ENCODE assay signal across 8 cellular contexts in the genomic region with DNA sequence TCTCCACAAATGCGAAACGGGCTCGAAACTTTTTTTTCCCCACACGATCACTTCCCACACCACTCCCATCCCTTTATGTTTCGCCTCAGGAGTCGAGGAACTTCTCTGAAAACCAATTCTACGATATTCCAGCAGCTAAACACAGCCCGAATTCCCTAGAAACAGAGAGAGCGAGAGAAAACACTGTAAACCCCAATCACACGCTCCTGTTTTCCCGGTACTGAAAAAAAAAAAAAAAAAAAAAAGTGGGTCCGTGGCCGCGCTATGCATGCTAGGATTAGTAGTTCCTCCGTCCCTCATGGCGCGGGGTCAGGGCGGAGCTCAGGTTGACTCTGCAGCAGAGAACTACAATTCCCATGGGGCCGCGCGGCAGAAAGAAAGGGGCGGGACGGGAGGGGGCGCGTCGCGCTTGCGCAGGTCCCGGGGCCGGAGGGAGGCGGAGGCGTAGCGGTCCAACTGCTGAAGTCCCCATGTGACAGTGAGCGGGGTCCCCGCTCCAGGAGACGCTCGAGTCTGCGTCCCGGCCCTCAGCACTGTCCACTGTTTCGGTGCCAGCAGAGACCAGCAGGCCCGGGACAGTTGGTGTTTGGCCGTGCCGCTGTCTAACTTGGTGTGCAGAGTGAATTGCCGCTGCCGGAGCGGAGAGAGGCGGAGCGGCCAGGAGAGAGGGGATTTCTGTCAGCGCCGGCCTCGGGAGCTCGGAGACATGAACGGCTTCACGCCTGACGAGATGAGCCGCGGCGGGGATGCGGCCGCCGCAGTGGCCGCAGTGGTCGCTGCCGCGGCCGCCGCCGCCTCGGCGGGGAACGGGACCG. TPM values are rescaled to one million over a fixed set of nuclear protein-coding genes. Genes with fewer than 3 reads are reported as not detected.
DNase-seq lines count a peak whose midpoint lies in the region; ATAC-seq and TF ChIP-seq lines count a peak whose summit lies in the region.

A gene with protein sequence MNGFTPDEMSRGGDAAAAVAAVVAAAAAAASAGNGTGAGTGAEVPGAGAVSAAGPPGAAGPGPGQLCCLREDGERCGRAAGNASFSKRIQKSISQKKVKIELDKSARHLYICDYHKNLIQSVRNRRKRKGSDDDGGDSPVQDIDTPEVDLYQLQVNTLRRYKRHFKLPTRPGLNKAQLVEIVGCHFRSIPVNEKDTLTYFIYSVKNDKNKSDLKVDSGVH (plus strand): TSS at position 478 of the 815 bp plus-strand sequence. CDS start 229 bp downstream, at position 707.

- peak within 1 kb of the TSS; percentile 94 for H3K4me3 ChIP-seq in AG04450 (ENCODE audit: low read depth, low read length)
- H3K4me3 ChIP-seq in cardiac fibroblast (replicated peaks in 1 of 2; ENCODE audit: low read depth in 2 of 2, low read length in 2 of 2), result peak within 1 kb of the TSS; percentile 73 to 94
- H3K4me3 ChIP-seq in smooth muscle cell, result peak within 1 kb of the TSS; percentile 93

- H4K20me1 ChIP-seq in smooth muscle cell (ENCODE audit: low read depth), result peaks cover 14% of the 10 kb centered on the region

- peak within 1 kb of the TSS; percentile 57 for H3K9ac ChIP-seq in smooth muscle cell (ENCODE audit: low read depth)

- peak within 1 kb of the TSS; percentile 98 for H2AFZ ChIP-seq in smooth muscle cell (ENCODE audit: low read depth)

- peaks cover 39% of the 10 kb centered on the region for H3K79me2 ChIP-seq in smooth muscle cell (ENCODE audit: low read depth)

- TF ChIP-seq CTCF in AG04450 (IDR thresholded peaks at IDR 0.05; ENCODE audit: low read depth, low read length) (no peak), WTC11 (IDR thresholded peaks at IDR 0.05) (no peak), cardiac fibroblast (IDR thresholded peaks at IDR 0.05; ENCODE audit: low read depth, low read length) (no peak), smooth muscle cell (IDR thresholded peaks at IDR 0.05; ENCODE audit: borderline replicate concordance, insufficient read depth, poor library complexity, severe bottlenecking) (no peak)

- peak within 1 kb of the TSS; percentile 100 for H3K27ac Mint-ChIP-seq in WTC11

- no peaks in the 10 kb centered on the region; the same call in 1 of the 2 replicates for H3K9me3 ChIP-seq in AG04450 (ENCODE audit: control insufficient read depth, insufficient read depth, low read length)
- H3K9me3 ChIP-seq in smooth muscle cell (replicated peaks; ENCODE audit: low read depth), result no peaks in the 10 kb centered on the region

- peak; percentile 72 for ATAC-seq in GM18909 (IDR thresholded peaks at IDR 0.05; ENCODE audit: poor library complexity, unreplicated experiment)
- ATAC-seq in HG03175 (IDR thresholded peaks at IDR 0.05; ENCODE audit: unreplicated experiment), result peak; percentile 72
- peak; percentile 86 for ATAC-seq in WTC11

- H3K36me3 ChIP-seq in smooth muscle cell (ENCODE audit: low read depth), result no peaks in the 10 kb centered on the region

- H3K27ac ChIP-seq in AG04450 (ENCODE audit: low read depth, low read length) (peak within 1 kb of the TSS; percentile 87), smooth muscle cell (ENCODE audit: low read depth) (peak within 1 kb of the TSS; percentile 74)

- 1% methylated on average over 62 of the region's 72 CpGs for WGBS in smooth muscle cell (ENCODE audit: low lambda C conversion rate)

- POLR2A ChIA-PET in AG04450 (lab: Yijun Ruan, JAX), result interaction anchor here (0.6 to 4.3 kb wide), 8 partner anchors 13 to 791 kb away, joined by 3 to 121 read pairs (median 4); a partner anchor contains a TSS
- POLR2A ChIA-PET in WTC11 (lab: Charles Lee), result interaction anchor here (0.6 to 4.5 kb wide), 10 partner anchors 12 to 357 kb away, joined by 3 to 109 read pairs (median 3); a partner anchor contains a TSS

- peaks cover 7% of the 10 kb centered on the region for H3K27me3 Mint-ChIP-seq in WTC11 (ENCODE audit: low read depth)

- peak within 1 kb of the TSS; percentile 100 for H3K4me3 Mint-ChIP-seq in WTC11

- H3K27me3 ChIP-seq in AG04450 (ENCODE audit: control insufficient read depth, insufficient read depth, low read length), result no peaks in the 10 kb centered on the region
- no peaks in the 10 kb centered on the region for H3K27me3 ChIP-seq in smooth muscle cell (ENCODE audit: low read depth)

- peaks cover 10% of the 10 kb centered on the region for H3K36me3 Mint-ChIP-seq in WTC11

- H3K9me3 Mint-ChIP-seq in WTC11, result no peaks in the 10 kb centered on the region

- H3K4me1 ChIP-seq in smooth muscle cell (ENCODE audit: low read depth), result peaks cover 6% of the 10 kb centered on the region

- H3K4me2 ChIP-seq in smooth muscle cell, result peak within 1 kb of the TSS; percentile 92

- CTCF ChIA-PET in AG04450 (lab: Charles Lee), result interaction anchor here (0.6 to 3.6 kb wide), 6 partner anchors 14 to 255 kb away, joined by 3 to 14 read pairs (median 4); a partner anchor contains a TSS
- CTCF ChIA-PET in WTC11 (lab: Charles Lee), result interaction anchor here (0.6 to 3.3 kb wide), 20 partner anchors 10 to 814 kb away, joined by 3 to 25 read pairs (median 4); a partner anchor contains a TSS

- H3F3A ChIP-seq in smooth muscle cell (ENCODE audit: low read depth), result peaks cover 7% of the 10 kb centered on the region

- peaks cover 22% of the 10 kb centered on the region for H3K4me1 Mint-ChIP-seq in WTC11

- DNase-seq in AG04450 (ENCODE audit: low read depth, low spot score) (peak; percentile 96), NCI-H226 (peak; percentile 88), WTC11 (ENCODE audit: low spot score) (peak; percentile 98), cardiac fibroblast (ENCODE audit: low read depth in 2 of 2) (peak; percentile 99 to 100), iPS-NIHi7 (ENCODE audit: extremely low spot score) (peak; percentile 93), smooth muscle cell (lab: John Stamatoyannopoulos, UW; ENCODE audit: unreplicated experiment) (peak; percentile 95)

TF ChIP-seq in WTC11, 78 proteins besides CTCF, POLR2A, EP300 and RAD21 (continues in another document):
- TF ChIP-seq, protein P1, sequence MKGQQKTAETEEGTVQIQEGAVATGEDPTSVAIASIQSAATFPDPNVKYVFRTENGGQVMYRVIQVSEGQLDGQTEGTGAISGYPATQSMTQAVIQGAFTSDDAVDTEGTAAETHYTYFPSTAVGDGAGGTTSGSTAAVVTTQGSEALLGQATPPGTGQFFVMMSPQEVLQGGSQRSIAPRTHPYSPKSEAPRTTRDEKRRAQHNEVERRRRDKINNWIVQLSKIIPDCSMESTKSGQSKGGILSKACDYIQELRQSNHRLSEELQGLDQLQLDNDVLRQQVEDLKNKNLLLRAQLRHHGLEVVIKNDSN (CRISPR knock-in tag; IDR thresholded peaks at IDR 0.05), result peak; percentile 80
- TF ChIP-seq NFYB (CRISPR knock-in tag; conservative IDR thresholded peaks at IDR 0.05; ENCODE audit: low read depth) (no peak), PRRX2 (CRISPR knock-in tag; IDR thresholded peaks at IDR 0.05) (no peak), NR3C1 (CRISPR knock-in tag; conservative IDR thresholded peaks at IDR 0.05; ENCODE audit: low read depth) (no peak), ZNF232 (CRISPR knock-in tag; IDR thresholded peaks at IDR 0.05) (no peak), GRHL2 (CRISPR knock-in tag; IDR thresholded peaks at IDR 0.05; ENCODE audit: insufficient replicate concordance, severe bottlenecking) (no peak), SMAD3 (CRISPR knock-in tag; IDR thresholded peaks at IDR 0.05; ENCODE audit: borderline replicate concordance) (no peak), MYBL2 (CRISPR knock-in tag; IDR thresholded peaks at IDR 0.05) (0 out of 2 replicates have a peak, but pooled peaks have one; percentile 61)
- TF ChIP-seq, protein P2, sequence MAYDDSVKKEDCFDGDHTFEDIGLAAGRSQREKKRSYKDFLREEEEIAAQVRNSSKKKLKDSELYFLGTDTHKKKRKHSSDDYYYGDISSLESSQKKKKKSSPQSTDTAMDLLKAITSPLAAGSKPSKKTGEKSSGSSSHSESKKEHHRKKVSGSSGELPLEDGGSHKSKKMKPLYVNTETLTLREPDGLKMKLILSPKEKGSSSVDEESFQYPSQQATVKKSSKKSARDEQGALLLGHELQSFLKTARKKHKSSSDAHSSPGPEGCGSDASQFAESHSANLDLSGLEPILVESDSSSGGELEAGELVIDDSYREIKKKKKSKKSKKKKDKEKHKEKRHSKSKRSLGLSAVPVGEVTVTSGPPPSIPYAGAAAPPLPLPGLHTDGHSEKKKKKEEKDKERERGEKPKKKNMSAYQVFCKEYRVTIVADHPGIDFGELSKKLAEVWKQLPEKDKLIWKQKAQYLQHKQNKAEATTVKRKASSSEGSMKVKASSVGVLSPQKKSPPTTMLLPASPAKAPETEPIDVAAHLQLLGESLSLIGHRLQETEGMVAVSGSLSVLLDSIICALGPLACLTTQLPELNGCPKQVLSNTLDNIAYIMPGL (CRISPR knock-in tag; IDR thresholded peaks at IDR 0.05), result peak; percentile 15; the same call in 1 of the 2 replicates
- TF ChIP-seq, protein P3, sequence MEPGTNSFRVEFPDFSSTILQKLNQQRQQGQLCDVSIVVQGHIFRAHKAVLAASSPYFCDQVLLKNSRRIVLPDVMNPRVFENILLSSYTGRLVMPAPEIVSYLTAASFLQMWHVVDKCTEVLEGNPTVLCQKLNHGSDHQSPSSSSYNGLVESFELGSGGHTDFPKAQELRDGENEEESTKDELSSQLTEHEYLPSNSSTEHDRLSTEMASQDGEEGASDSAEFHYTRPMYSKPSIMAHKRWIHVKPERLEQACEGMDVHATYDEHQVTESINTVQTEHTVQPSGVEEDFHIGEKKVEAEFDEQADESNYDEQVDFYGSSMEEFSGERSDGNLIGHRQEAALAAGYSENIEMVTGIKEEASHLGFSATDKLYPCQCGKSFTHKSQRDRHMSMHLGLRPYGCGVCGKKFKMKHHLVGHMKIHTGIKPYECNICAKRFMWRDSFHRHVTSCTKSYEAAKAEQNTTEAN (CRISPR knock-in tag; IDR thresholded peaks at IDR 0.05), result no peak

RNA-seq across cellular contexts. Expression of the gene that starts here (rescaled TPM):
- polyA plus RNA-seq in AG04450 (2011; rRNA removed) (14.4 and 22.7 TPM in 2 replicates), smooth muscle cell (33.8 and 35.2 TPM in 2 replicates)
- polyA minus RNA-seq in AG04450 (2011; rRNA and poly(A)+ RNA removed), result 4.2 and 6.7 TPM in 2 replicates
- total RNA-seq in WTC11 (2021) (20.0 to 21.1 TPM (median 20.0 TPM) in 3 replicates), smooth muscle cell (18.6 and 19.6 TPM in 2 replicates)

Comparison
In these comparisons a context has a peak if more than half of its experiments do, and no peak if none do; other contexts are left out.
1. Peak in every context shown above with its lines: DNase-seq, ATAC-seq, H3K4me3 ChIP-seq and H3K27ac ChIP-seq.